In the genomic region with DNA sequence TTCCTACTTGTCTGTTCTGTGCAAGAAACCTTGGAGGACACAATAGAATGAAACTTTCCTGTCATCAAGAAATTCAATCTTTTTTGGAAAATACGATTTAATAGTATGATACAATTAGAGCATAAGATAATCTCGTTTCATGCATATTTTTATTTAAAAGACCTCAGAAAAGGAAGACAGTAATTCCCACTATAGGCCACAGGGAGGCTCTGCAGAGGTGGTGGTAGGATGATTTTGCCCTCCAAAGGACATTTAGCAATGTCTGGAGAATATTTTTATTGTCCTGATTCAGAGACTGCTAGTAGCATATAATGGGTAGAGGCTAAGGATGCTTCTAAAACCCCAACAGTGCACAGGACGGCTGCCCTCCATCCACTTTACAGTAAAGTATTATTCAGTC, we compare ENCODE assay signal across 1 cellular context.
TF ChIP-seq lines count a peak whose summit lies in the region.

No MANE protein-coding gene starts in this region.

TF ChIP-seq in H1, 55 proteins besides CTCF, POLR2A, EP300 and RAD21 (continued from another document):
- TF ChIP-seq, protein P1, sequence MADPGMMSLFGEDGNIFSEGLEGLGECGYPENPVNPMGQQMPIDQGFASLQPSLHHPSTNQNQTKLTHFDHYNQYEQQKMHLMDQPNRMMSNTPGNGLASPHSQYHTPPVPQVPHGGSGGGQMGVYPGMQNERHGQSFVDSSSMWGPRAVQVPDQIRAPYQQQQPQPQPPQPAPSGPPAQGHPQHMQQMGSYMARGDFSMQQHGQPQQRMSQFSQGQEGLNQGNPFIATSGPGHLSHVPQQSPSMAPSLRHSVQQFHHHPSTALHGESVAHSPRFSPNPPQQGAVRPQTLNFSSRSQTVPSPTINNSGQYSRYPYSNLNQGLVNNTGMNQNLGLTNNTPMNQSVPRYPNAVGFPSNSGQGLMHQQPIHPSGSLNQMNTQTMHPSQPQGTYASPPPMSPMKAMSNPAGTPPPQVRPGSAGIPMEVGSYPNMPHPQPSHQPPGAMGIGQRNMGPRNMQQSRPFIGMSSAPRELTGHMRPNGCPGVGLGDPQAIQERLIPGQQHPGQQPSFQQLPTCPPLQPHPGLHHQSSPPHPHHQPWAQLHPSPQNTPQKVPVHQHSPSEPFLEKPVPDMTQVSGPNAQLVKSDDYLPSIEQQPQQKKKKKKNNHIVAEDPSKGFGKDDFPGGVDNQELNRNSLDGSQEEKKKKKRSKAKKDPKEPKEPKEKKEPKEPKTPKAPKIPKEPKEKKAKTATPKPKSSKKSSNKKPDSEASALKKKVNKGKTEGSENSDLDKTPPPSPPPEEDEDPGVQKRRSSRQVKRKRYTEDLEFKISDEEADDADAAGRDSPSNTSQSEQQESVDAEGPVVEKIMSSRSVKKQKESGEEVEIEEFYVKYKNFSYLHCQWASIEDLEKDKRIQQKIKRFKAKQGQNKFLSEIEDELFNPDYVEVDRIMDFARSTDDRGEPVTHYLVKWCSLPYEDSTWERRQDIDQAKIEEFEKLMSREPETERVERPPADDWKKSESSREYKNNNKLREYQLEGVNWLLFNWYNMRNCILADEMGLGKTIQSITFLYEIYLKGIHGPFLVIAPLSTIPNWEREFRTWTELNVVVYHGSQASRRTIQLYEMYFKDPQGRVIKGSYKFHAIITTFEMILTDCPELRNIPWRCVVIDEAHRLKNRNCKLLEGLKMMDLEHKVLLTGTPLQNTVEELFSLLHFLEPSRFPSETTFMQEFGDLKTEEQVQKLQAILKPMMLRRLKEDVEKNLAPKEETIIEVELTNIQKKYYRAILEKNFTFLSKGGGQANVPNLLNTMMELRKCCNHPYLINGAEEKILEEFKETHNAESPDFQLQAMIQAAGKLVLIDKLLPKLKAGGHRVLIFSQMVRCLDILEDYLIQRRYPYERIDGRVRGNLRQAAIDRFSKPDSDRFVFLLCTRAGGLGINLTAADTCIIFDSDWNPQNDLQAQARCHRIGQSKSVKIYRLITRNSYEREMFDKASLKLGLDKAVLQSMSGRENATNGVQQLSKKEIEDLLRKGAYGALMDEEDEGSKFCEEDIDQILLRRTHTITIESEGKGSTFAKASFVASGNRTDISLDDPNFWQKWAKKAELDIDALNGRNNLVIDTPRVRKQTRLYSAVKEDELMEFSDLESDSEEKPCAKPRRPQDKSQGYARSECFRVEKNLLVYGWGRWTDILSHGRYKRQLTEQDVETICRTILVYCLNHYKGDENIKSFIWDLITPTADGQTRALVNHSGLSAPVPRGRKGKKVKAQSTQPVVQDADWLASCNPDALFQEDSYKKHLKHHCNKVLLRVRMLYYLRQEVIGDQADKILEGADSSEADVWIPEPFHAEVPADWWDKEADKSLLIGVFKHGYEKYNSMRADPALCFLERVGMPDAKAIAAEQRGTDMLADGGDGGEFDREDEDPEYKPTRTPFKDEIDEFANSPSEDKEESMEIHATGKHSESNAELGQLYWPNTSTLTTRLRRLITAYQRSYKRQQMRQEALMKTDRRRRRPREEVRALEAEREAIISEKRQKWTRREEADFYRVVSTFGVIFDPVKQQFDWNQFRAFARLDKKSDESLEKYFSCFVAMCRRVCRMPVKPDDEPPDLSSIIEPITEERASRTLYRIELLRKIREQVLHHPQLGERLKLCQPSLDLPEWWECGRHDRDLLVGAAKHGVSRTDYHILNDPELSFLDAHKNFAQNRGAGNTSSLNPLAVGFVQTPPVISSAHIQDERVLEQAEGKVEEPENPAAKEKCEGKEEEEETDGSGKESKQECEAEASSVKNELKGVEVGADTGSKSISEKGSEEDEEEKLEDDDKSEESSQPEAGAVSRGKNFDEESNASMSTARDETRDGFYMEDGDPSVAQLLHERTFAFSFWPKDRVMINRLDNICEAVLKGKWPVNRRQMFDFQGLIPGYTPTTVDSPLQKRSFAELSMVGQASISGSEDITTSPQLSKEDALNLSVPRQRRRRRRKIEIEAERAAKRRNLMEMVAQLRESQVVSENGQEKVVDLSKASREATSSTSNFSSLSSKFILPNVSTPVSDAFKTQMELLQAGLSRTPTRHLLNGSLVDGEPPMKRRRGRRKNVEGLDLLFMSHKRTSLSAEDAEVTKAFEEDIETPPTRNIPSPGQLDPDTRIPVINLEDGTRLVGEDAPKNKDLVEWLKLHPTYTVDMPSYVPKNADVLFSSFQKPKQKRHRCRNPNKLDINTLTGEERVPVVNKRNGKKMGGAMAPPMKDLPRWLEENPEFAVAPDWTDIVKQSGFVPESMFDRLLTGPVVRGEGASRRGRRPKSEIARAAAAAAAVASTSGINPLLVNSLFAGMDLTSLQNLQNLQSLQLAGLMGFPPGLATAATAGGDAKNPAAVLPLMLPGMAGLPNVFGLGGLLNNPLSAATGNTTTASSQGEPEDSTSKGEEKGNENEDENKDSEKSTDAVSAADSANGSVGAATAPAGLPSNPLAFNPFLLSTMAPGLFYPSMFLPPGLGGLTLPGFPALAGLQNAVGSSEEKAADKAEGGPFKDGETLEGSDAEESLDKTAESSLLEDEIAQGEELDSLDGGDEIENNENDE (IDR thresholded peaks at IDR 0.05; ENCODE audit: insufficient replicate concordance, low read length): no peak
